Comparison of ENCODE assay signal across 8 cellular contexts in the genomic region with DNA sequence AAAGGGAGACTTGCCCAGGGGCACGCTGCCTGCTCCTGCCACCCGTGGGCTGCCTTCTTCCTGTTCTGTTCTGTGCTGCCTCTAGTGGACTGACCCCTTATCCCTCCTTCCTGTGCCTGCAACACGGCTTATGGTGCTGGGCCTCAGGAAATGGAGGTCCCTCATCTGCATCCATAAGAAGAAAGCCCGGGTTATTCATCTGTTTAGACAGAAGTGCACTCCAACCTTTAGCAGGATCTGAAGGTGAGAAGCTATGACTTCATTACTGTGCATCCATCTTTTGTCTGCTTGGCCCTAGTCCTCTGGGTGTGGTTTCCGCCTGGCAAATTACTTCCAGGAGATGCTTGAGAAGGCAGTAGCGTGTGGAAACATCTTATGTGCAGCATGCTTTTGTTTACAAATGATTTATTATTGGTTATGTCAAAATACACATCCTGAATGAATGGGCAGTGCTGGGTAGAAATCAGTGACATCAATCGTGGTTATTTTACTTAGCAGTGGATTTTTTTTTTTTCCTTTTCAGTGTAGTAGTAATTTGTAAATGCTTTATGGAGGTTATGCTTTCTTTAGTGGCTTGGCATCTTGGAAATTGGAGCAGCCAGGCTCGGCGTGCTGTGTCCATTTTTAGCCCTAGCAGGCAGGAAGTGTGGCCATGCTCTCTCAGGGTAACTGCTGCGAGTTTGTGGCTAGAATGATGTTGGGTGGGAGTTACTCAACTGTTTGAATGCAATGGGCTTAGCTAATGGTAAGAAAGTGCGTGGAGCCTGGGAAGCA. TPM values are rescaled to one million over a fixed set of nuclear protein-coding genes. Genes with fewer than 3 reads are reported as not detected.
A peak's percentile ranks its signal among the peaks of the same experiment; 100 is the strongest.
DNase-seq lines count a peak whose midpoint lies in the region; ATAC-seq, FAIRE-seq and TF ChIP-seq lines count a peak whose summit lies in the region.

No MANE protein-coding gene starts in this region.

- no peak for ATAC-seq in GM18870 (IDR thresholded peaks at IDR 0.05; ENCODE audit: unreplicated experiment)
- no peak for ATAC-seq in HG02840 (IDR thresholded peaks at IDR 0.05; ENCODE audit: low FRiP score, unreplicated experiment)

- TF ChIP-seq CTCF in GM12872 (IDR thresholded peaks at IDR 0.05; ENCODE audit: insufficient read depth, low read depth, low read length): peak; percentile 30; the same call in 1 of the 3 replicates
- TF ChIP-seq CTCF in esophagus squamous epithelium (IDR thresholded peaks at IDR 0.05): no peak

- TF ChIP-seq POLR2A in esophagus squamous epithelium (IDR thresholded peaks at IDR 0.05) (no peak), H54 (IDR thresholded peaks at IDR 0.05; ENCODE audit: low read depth, low read length) (no peak)

- no peaks in the 10 kb centered on the region for H3K9me3 ChIP-seq in esophagus squamous epithelium

- no peak overlapping the region for H3K4me3 ChIP-seq in esophagus squamous epithelium

- intact Hi-C loops in esophagus squamous epithelium (cut with DNase I): no loop called here

- H3K4me1 ChIP-seq in esophagus squamous epithelium: peaks cover 0 to 35% (median 11%) of the 10 kb centered on the region in 3 donors

- WGBS in esophagus squamous epithelium, 2 donors: 35 to 36% methylated on average over 10 to 11 of the region's 11 CpGs

- H3K36me3 ChIP-seq in esophagus squamous epithelium: no peaks in the 10 kb centered on the region

- peak overlapping the region in 3 of 4 donors; percentile 9 to 65 (median 52) for H3K27ac ChIP-seq in esophagus squamous epithelium

- peak; percentile 7 for DNase-seq in NCI-H2029 treated with DMSO at 0.1 percent for 48 hours (lab: John Stamatoyannopoulos, UW)
- no peak for DNase-seq in esophagus squamous epithelium (lab: John Stamatoyannopoulos, UW)
- peak; percentile 79 for DNase-seq in renal cortical epithelial cell (ENCODE audit: low read depth)
- no peak for DNase-seq in stimulated activated CD4-positive, alpha-beta T cell treated with anti-CD3 and anti-CD28 coated beads, Interleukin-1b, Interleukin-23, amount 100 ng/mL, for 48 hours
- DNase-seq in H54 (ENCODE audit: insufficient read length, low spot score): no peak

- no peak for FAIRE-seq in H54 (lab: Jason Lieb, UNC)

- no peaks in the 10 kb centered on the region for H3K27me3 ChIP-seq in esophagus squamous epithelium

RNA-seq across cellular contexts. Expression of a gene that starts 12.7 kb away (rescaled TPM):
- total RNA-seq in esophagus squamous epithelium (10 to 100 TPM in 3 of 4 donors, 1 to 10 TPM in 1; 9.8 to 24.9 (median 22.7) TPM), renal cortical epithelial cell (9.9 and 19.6 TPM in 2 replicates)

RNA-seq across cellular contexts. Expression of a gene that starts 26.9 kb away (rescaled TPM):
- total RNA-seq in esophagus squamous epithelium (not detected), renal cortical epithelial cell (0.65 TPM in 1 of 2 replicates, not detected in the other)

Comparison
In these comparisons a context has a peak if more than half of its experiments do, and no peak if none do; other contexts are left out.
1. DNase-seq: peak in NCI-H2029 treated with DMSO at 0.1 percent for 48 hours (single experiment) and renal cortical epithelial cell (single experiment); none in esophagus squamous epithelium (single experiment), stimulated activated CD4-positive, alpha-beta T cell treated with anti-CD3 and anti-CD28 coated beads, Interleukin-1b, Interleukin-23, amount 100 ng/mL, for 48 hours (single experiment) and H54 (single experiment).